10 cellular contexts compared by ENCODE assay signal in the genomic region with DNA sequence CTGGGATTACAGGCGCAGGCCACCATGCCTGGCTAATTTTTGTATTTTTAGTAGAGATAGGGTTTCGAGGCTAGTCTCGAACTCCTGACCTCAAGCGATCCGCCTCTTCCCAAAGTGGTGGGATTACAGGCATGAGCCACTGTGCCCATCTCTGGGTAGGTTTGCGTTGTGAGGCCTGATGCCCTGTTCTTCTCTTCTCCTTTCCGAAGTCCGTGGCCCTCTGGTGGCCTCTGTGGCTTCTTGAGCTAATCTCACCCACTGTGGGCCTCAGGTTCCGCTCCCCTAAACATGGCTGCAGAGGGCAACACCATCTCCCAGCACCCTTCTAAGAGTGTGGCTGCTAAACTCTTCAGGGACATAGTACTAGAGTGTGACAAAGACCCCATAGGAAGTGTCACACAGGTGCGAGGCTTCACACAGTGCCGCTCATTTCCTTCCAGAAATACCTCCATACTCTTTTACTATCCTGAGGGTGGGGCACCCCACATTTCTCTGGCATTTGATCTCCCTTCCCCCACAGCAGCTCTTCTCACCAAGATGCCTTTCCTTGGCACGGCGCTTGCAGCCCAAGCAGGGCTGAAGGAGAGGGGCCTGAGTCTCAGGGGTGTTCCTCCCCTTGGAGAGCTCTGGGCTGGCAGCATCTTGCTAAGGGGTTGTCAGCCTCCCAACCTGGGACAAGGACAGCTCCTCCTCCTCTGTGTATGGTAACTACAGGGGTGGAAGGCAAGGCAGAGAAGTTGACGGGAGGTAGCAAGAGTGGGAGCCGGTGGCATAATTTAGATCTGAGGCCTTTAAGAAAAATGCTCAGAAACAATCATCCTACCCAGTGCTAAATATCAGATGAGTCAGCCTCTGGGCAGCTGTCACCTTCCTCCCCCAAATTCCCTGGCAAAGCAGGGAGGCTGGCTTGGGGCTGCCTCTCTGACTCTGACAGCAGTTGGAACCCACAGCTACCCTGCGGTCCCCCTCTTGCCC. TPM values are rescaled to one million over a fixed set of nuclear protein-coding genes. Genes with fewer than 3 reads are reported as not detected.
DNase-seq lines count a peak whose midpoint lies in the region; ATAC-seq and TF ChIP-seq lines count a peak whose summit lies in the region.
"Had no signal": no experiment of that assay in that cellular context is flagged by ENCODE, and none has a peak within 500 bp of the region (broad histone marks: within the 10 kb centered on the region; RNA-seq: fewer than 3 reads in every experiment).

No MANE protein-coding gene starts in this region.

- H3K4me1 ChIP-seq in fibroblast of lung (ENCODE audit: control insufficient read depth, extremely low read depth, insufficient read depth, low read length), result peaks cover 18% of the 10 kb centered on the region
- peaks cover 50% of the 10 kb centered on the region for H3K4me1 ChIP-seq in osteoblast (ENCODE audit: insufficient read depth, low read length)
- peaks cover 0 to 15% (median 7%) of the 10 kb centered on the region in 12 donors for H3K4me1 ChIP-seq in heart left ventricle

- DNase-seq in EH (ENCODE audit: low read depth) (peak; percentile 85), RWPE1 (ENCODE audit: low spot score) (no peak), fibroblast of lung (ENCODE audit: low read depth in 2 of 2) (peak; percentile 46 to 81), osteoblast (ENCODE audit: insufficient read length, low spot score, missing footprints) (peak; percentile 94), GOT3 (lab: John Stamatoyannopoulos, UW) (no peak), heart left ventricle (no peak), RKO (ENCODE audit: low spot score) (no peak)
- DNase-seq: CD4-positive, alpha-beta T cell; NCI-H526 treated with DMSO at 0.1 percent for 48 hours had no signal

- peaks cover 28% of the 10 kb centered on the region for H3K79me2 ChIP-seq in fibroblast of lung (ENCODE audit: control insufficient read depth, insufficient read depth, low read length)
- H3K79me2 ChIP-seq in osteoblast (ENCODE audit: insufficient read depth, low read length), result peaks cover 36% of the 10 kb centered on the region

- peak overlapping the region; percentile 51 for H3K4me2 ChIP-seq in fibroblast of lung (ENCODE audit: extremely low read depth, insufficient read depth, low read length)
- peak overlapping the region; percentile 86 for H3K4me2 ChIP-seq in osteoblast (ENCODE audit: insufficient read depth, low read length)

- POLR2A ChIA-PET in RWPE1 (lab: Yijun Ruan, JAX; ENCODE audit: low non-redundant PET), result no interaction called here

- no peak for TF ChIP-seq POLR2A in heart left ventricle (IDR thresholded peaks at IDR 0.05)

- intact Hi-C loops in heart left ventricle (cut with DNase I), result no loop called here

- H3K4me3 ChIP-seq in fibroblast of lung (replicated peaks in 1 of 4; ENCODE audit: control extremely low read depth in 1 of 4, insufficient read depth in 1 of 4, low read depth in 3 of 4, low read length in 4 of 4) (no peak overlapping the region), osteoblast (ENCODE audit: insufficient read depth, low read length) (peak overlapping the region; percentile 58), heart left ventricle (no peak overlapping the region)

- H3K36me3 ChIP-seq in fibroblast of lung (ENCODE audit: control insufficient read depth, insufficient read depth, low read length) (peaks cover 16% of the 10 kb centered on the region), osteoblast (ENCODE audit: insufficient read depth, low read length) (peaks cover 26% of the 10 kb centered on the region), heart left ventricle (no peaks in the 10 kb centered on the region)

- H2AFZ ChIP-seq in fibroblast of lung (ENCODE audit: low read length), result no peak overlapping the region
- peak overlapping the region; percentile 44 for H2AFZ ChIP-seq in osteoblast (ENCODE audit: low read length)

- no peak for TF ChIP-seq CTCF in RWPE1 (conservative IDR thresholded peaks at IDR 0.05; ENCODE audit: low read depth)
- no peak for TF ChIP-seq CTCF in fibroblast of lung (conservative IDR thresholded peaks at IDR 0.05 in 1 of 2, IDR thresholded peaks at IDR 0.05 in 1 of 2; ENCODE audit: low read depth in 1 of 2, low read length in 2 of 2)
- TF ChIP-seq CTCF in osteoblast (IDR thresholded peaks at IDR 0.05; ENCODE audit: extremely low read depth, low read depth, low read length), result no peak
- no peak for TF ChIP-seq CTCF in heart left ventricle (IDR thresholded peaks at IDR 0.05)

- H3K27me3 ChIP-seq in fibroblast of lung (ENCODE audit: control insufficient read depth, insufficient read depth, low read length) (no peaks in the 10 kb centered on the region), osteoblast (ENCODE audit: insufficient read depth, low read length) (no peaks in the 10 kb centered on the region), heart left ventricle (peaks cover 0 to 39% (median 15%) of the 10 kb centered on the region in 9 donors)

- CTCF ChIA-PET in RWPE1 (lab: Yijun Ruan, JAX), result no interaction called here

- H3K27ac ChIP-seq in RWPE1 (peak overlapping the region; percentile 77), fibroblast of lung (ENCODE audit: insufficient read depth, low read length) (peak overlapping the region; percentile 84), osteoblast (ENCODE audit: low read depth, low read length) (peak overlapping the region; percentile 98), heart left ventricle (no peak overlapping the region)

- no peaks in the 10 kb centered on the region for H4K20me1 ChIP-seq in fibroblast of lung (ENCODE audit: control insufficient read depth, extremely low read depth, insufficient read depth, low read length)
- peaks cover 27% of the 10 kb centered on the region for H4K20me1 ChIP-seq in osteoblast (ENCODE audit: insufficient read depth, low read length)

- no peaks in the 10 kb centered on the region for H3K9me3 ChIP-seq in fibroblast of lung (ENCODE audit: control insufficient read depth, insufficient read depth, low read depth, low read length)
- no peaks in the 10 kb centered on the region for H3K9me3 ChIP-seq in osteoblast (ENCODE audit: low read depth, low read length)
- H3K9me3 ChIP-seq in heart left ventricle, result peaks cover 0 to 4% (median 0%) of the 10 kb centered on the region in 12 donors

- no peak overlapping the region for H3K9ac ChIP-seq in fibroblast of lung (ENCODE audit: insufficient read depth, low read length)

- ATAC-seq in heart left ventricle (no peak), HG03565 (IDR thresholded peaks at IDR 0.05; ENCODE audit: unreplicated experiment) (no peak)

- 84 to 87% (median 86%) methylated on average over 16 of the region's 16 CpGs for WGBS in heart left ventricle, 4 donors

RNA-seq across cellular contexts. Expression of gene THY1, which starts 6.1 kb away (rescaled TPM):
- 105 and 292 TPM in 2 replicates for total RNA-seq in fibroblast of lung
- 824 and 1,700 TPM in 2 replicates for polyA plus RNA-seq in fibroblast of lung
- polyA plus RNA-seq in fibroblast of lung (2012), result 595 and 805 TPM in 2 replicates
- polyA minus RNA-seq in fibroblast of lung (ENCODE audit: low replicate concordance), result 1,722 and 2,470 TPM in 2 replicates
- total RNA-seq in osteoblast, result 308 and 400 TPM in 2 replicates
- 10 to 100 TPM in 2 of 9 donors, 1 to 10 TPM in 6, not detected in 1; 1.1 to 57.8 (median 5.8) TPM for total RNA-seq in heart left ventricle
- 10 to 100 TPM in 1 of 2 donors, under 1 TPM in 1; 0.80 to 16.7 TPM for polyA plus RNA-seq in heart left ventricle
- total RNA-seq: CD4-positive, alpha-beta T cell had no signal

RNA-seq across cellular contexts. Expression of gene USP2, which starts 35.4 kb away (rescaled TPM):
- total RNA-seq in fibroblast of lung (0.77 and 2.3 TPM in 2 replicates), osteoblast (0.29 and 0.36 TPM in 2 replicates), heart left ventricle (100 to 1,000 TPM in 7 of 9 donors, 10 to 100 TPM in 2; 53.7 to 138 (median 108) TPM)
- polyA plus RNA-seq in fibroblast of lung (0.66 and 1.0 TPM in 2 replicates), heart left ventricle (10 to 100 TPM; 62.3 to 79.9 TPM)
- 0.78 and 0.98 TPM in 2 replicates for polyA plus RNA-seq in fibroblast of lung (2012)
- 1.4 and 7.7 TPM in 2 replicates for polyA minus RNA-seq in fibroblast of lung (ENCODE audit: low replicate concordance)

Comparison
In these comparisons a context has a peak if more than half of its experiments do, and no peak if none do; other contexts are left out.
1. DNase-seq: peak in EH (single experiment), fibroblast of lung (2 of 2) and osteoblast (single experiment); none in RWPE1 (single experiment), GOT3 (single experiment), heart left ventricle (0 of 5) and RKO (single experiment).
2. H3K27ac ChIP-seq: peak in RWPE1 (single experiment), fibroblast of lung (single experiment) and osteoblast (single experiment); none in heart left ventricle (0 of 12).
3. RNA of gene USP2, which starts 35.4 kb away (total RNA-seq): 53.7 to 138 TPM in heart left ventricle; 0.77 to 2.3 TPM in fibroblast of lung and 0.29 to 0.36 TPM in osteoblast; every median in the first group is over 10 times any median in the second.